In genomic region chrX:39516399-39516798, GRCh38 we compare ENCODE assay signal across 16 cellular contexts.
DNase-seq lines count a peak whose midpoint lies in the region; ATAC-seq and TF ChIP-seq lines count a peak whose summit lies in the region.
"Had no signal": no experiment of that assay in that cellular context is flagged by ENCODE, and none has a peak within 500 bp of the region (broad histone marks: within the 10 kb centered on the region; RNA-seq: fewer than 3 reads in every experiment).

No MANE protein-coding gene starts in this region.

- peaks cover 12% of the 10 kb centered on the region for H3K9me3 Mint-ChIP-seq in nephron

- H3K4me3 Mint-ChIP-seq in nephron = peak overlapping the region in 2 of 3 experiments; percentile 16 to 48
- H3K4me3 Mint-ChIP-seq: B cell, IgD-negative memory B cell had no signal

- 58% methylated on average over 18 of the region's 18 CpGs for WGBS in right cardiac atrium

- H3K4me3 ChIP-seq in right cardiac atrium (ENCODE audit: low read length) = no peak overlapping the region
- no peak overlapping the region for H3K4me3 ChIP-seq in left ventricle myocardium inferior
- no peak overlapping the region for H3K4me3 ChIP-seq in WERI-Rb-1 (ENCODE audit: low read depth, low read length)
- H3K4me3 ChIP-seq: A549 had no signal

- peaks cover 7% of the 10 kb centered on the region for H3K36me3 Mint-ChIP-seq in nephron (ENCODE audit: low read depth)
- H3K36me3 Mint-ChIP-seq: IgD-negative memory B cell had no signal

- H3K27me3 ChIP-seq in right cardiac atrium (ENCODE audit: control insufficient read depth, insufficient read depth) = no peaks in the 10 kb centered on the region
- no peaks in the 10 kb centered on the region for H3K27me3 ChIP-seq in left ventricle myocardium inferior (ENCODE audit: low read depth)
- no peaks in the 10 kb centered on the region for H3K27me3 ChIP-seq in WERI-Rb-1 (ENCODE audit: insufficient read depth, low read depth, severe bottlenecking)

- H3K27me3 Mint-ChIP-seq in nephron (ENCODE audit: low read depth) = no peaks in the 10 kb centered on the region

- H3K36me3 ChIP-seq in left ventricle myocardium inferior = no peaks in the 10 kb centered on the region
- H3K36me3 ChIP-seq in WERI-Rb-1 = no peaks in the 10 kb centered on the region

- H3K9me3 ChIP-seq in right cardiac atrium (ENCODE audit: control insufficient read depth, low read length) (no peaks in the 10 kb centered on the region), left ventricle myocardium inferior (replicated peaks) (no peaks in the 10 kb centered on the region), WERI-Rb-1 (ENCODE audit: severe bottlenecking) (no peaks in the 10 kb centered on the region)
- H3K9me3 ChIP-seq: A549 had no signal

- no peak for ATAC-seq in right cardiac atrium
- ATAC-seq in GM19351 (IDR thresholded peaks at IDR 0.05; ENCODE audit: unreplicated experiment) = no peak
- ATAC-seq: A549, Right ventricle myocardium inferior had no signal

- H3K4me1 ChIP-seq in right cardiac atrium (ENCODE audit: control insufficient read depth, insufficient read depth, low read length) = peaks cover under 1% of the 10 kb centered on the region
- H3K4me1 ChIP-seq in left ventricle myocardium inferior = peaks cover 10% of the 10 kb centered on the region
- H3K4me1 ChIP-seq: A549 had no signal

- intact Hi-C loops in right cardiac atrium (cut with DNase I) (no loop called here), left ventricle myocardium inferior (cut with micrococcal nuclease) (no loop called here)

- DNase-seq in right cardiac atrium (peak in 2 of 3 donors; percentile 18 to 53), left ventricle myocardium inferior (no peak), WERI-Rb-1 (peak; percentile 74), NCI-H1105 (lab: John Stamatoyannopoulos, UW) (no peak), substantia nigra (lab: John Stamatoyannopoulos, UW) (no peak)
- no peak for DNase-seq in activated CD8-positive, alpha-beta memory T cell treated with anti-CD3 and anti-CD28 coated beads, Interleukin-2, amount 50 U/mL, for 4 hours
- DNase-seq: NCI-H1417 treated with DMSO at 0.1 percent for 48 hours, NCI-H2029, NCI-H226, NCI-H510A treated with DMSO at 0.1 percent for 48 hours had no signal

- H3K27ac ChIP-seq in right cardiac atrium (ENCODE audit: low read length) (no peak overlapping the region), left ventricle myocardium inferior (replicated peaks) (no peak overlapping the region), WERI-Rb-1 (peak overlapping the region; percentile 65), substantia nigra (ENCODE audit: low read depth, low read length, poor library complexity, severe bottlenecking) (no peak overlapping the region)
- H3K27ac ChIP-seq: A549 had no signal

- H3K27ac Mint-ChIP-seq in nephron = peak overlapping the region; percentile 61 to 94 (median 78)
- H3K27ac Mint-ChIP-seq: B cell, IgD-negative memory B cell had no signal

- H3K4me1 Mint-ChIP-seq in nephron = peaks cover 54% of the 10 kb centered on the region
- H3K4me1 Mint-ChIP-seq: B cell, IgD-negative memory B cell had no signal

- TF ChIP-seq CTCF in left ventricle myocardium inferior (IDR thresholded peaks at IDR 0.05; ENCODE audit: borderline replicate concordance) = no peak
- no peak for TF ChIP-seq CTCF in WERI-Rb-1 (IDR thresholded peaks at IDR 0.05; ENCODE audit: low read depth, low read length)
- no peak for TF ChIP-seq CTCF in nephron (IDR thresholded peaks at IDR 0.05; ENCODE audit: unreplicated experiment in 3 of 3)

Comparison
In these comparisons a context has a peak if more than half of its experiments do, and no peak if none do; other contexts are left out.
1. DNase-seq: peak in right cardiac atrium (2 of 3) and WERI-Rb-1 (single experiment); none in left ventricle myocardium inferior (single experiment), NCI-H1105 (single experiment), substantia nigra (0 of 49) and activated CD8-positive, alpha-beta memory T cell treated with anti-CD3 and anti-CD28 coated beads, Interleukin-2, amount 50 U/mL, for 4 hours (single experiment).